Comparison of ENCODE assay signal across 8 cellular contexts in the genomic region with DNA sequence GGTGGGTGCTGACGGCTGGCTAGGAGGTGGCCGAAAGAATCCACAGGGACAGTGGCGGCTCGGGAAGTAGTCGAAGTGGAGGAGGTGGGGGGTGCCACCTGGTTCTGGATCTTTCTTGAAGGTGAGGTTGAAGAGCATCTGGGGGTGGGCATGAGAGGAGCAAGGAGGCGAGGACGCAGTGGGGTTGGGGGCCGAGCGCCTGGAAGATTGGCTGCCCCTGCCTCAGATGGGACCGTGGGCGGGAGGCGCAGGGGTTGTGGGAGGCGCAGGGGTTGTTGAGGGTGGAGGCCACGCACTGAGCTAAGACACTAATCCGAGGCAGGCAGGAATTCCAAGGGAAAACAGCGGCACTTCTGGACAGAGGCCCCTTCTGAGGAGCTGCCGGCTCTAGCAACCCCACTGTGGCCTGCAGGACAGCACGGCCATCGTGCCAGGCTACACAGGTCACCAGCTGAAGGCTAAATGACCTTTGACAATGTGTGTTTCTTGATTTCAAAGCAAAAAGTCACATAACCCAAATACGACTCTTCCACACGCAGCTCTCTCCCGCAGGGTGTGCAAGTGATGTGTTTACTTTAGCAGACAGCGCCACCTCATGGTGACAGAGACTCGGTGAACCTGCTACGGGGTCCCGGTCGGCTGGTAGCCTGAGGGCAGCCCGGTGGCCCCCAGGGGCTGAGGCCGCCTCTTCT. TPM values are rescaled to one million over a fixed set of nuclear protein-coding genes. Genes with fewer than 3 reads are reported as not detected.
DNase-seq lines count a peak whose midpoint lies in the region; ATAC-seq lines count a peak whose summit lies in the region.

No MANE protein-coding gene starts in this region.

- ATAC-seq in T-cell (replicated peaks in 1 of 4) (peak; percentile 88 to 96 (median 93)), right cardiac atrium (peak; percentile 90), sciatic nerve (peak; percentile 91), GM19467 (IDR thresholded peaks at IDR 0.05; ENCODE audit: unreplicated experiment) (no peak), GM18517 (IDR thresholded peaks at IDR 0.05; ENCODE audit: unreplicated experiment) (no peak)

- no peaks in the 10 kb centered on the region for H3K9me3 Mint-ChIP-seq in T-cell

- POLR2A ChIA-PET in T-cell (lab: Charles Lee) = no interaction called here

- intact Hi-C loops in right cardiac atrium (cut with DNase I) (loop anchor here in 3 of 4 donors (2.0 to 5.0 kb wide), 3 partner anchors 31 to 220 kb away; no protein-coding TSS in a partner anchor), sciatic nerve (cut with DNase I) (loop anchor here (1.0 to 5.0 kb wide), 2 partner anchors 35 to 249 kb away; no protein-coding TSS in a partner anchor)

- peaks cover 0 to 8% of the 10 kb centered on the region in 2 donors for H3K27me3 Mint-ChIP-seq in T-cell

- CTCF ChIA-PET in T-cell (lab: Charles Lee) = interaction anchor here (0.5 to 2.5 kb wide), 11 partner anchors 33 to 246 kb away, joined by 3 to 17 read pairs (median 4); a partner anchor contains a TSS

- H3K36me3 Mint-ChIP-seq in T-cell = peaks cover 4% of the 10 kb centered on the region

- no peak overlapping the region for H3K27ac ChIP-seq in right cardiac atrium (ENCODE audit: low read length)

- peaks cover 4 to 18% (median 4%) of the 10 kb centered on the region in 3 donors for H3K4me1 Mint-ChIP-seq in T-cell

- no peaks in the 10 kb centered on the region for H3K27me3 ChIP-seq in right cardiac atrium (ENCODE audit: control insufficient read depth, insufficient read depth)

- 49% methylated on average over 29 of the region's 29 CpGs for WGBS in right cardiac atrium

- no peak overlapping the region for H3K4me3 ChIP-seq in right cardiac atrium (ENCODE audit: low read length)

- H3K4me1 ChIP-seq in right cardiac atrium (ENCODE audit: control insufficient read depth, insufficient read depth, low read length) = no peaks in the 10 kb centered on the region

- H3K4me3 Mint-ChIP-seq in T-cell = no peak overlapping the region

- H3K27ac Mint-ChIP-seq in T-cell = no peak overlapping the region

- DNase-seq in EH (ENCODE audit: low read depth) (peak; percentile 80), NCI-H1105 (lab: John Stamatoyannopoulos, UW) (peak; percentile 5), T-cell (peak; percentile 55 to 84 (median 74)), amniotic stem cell (lab: John Stamatoyannopoulos, UW) (peak; percentile 23), right cardiac atrium (peak; percentile 75 to 88 (median 86)), sciatic nerve (ENCODE audit: low spot score) (peak; percentile 90)

- no peaks in the 10 kb centered on the region for H3K9me3 ChIP-seq in right cardiac atrium (ENCODE audit: control insufficient read depth, low read length)

RNA-seq across cellular contexts. Expression of a gene that starts 44.1 kb away (rescaled TPM):
- total RNA-seq in T-cell = 100 to 1,000 TPM in 2 of 5 donors, 10 to 100 TPM in 3; 90.2 to 101 (median 98.3) TPM
- total RNA-seq in right cardiac atrium = 10 to 100 TPM; 54.8 to 73.8 (median 67.7) TPM
- polyA plus RNA-seq in right cardiac atrium = 49.6 TPM
- 76.3 TPM for total RNA-seq in sciatic nerve

Comparison
In these comparisons a context has a peak if more than half of its experiments do, and no peak if none do; other contexts are left out.
1. DNase-seq: peak in every context shown above with its lines; median percentile 90 in sciatic nerve; 86 in right cardiac atrium; 80 in EH; 74 in T-cell; 23 in amniotic stem cell; 5 in NCI-H1105.
2. ATAC-seq: peak in T-cell (4 of 4), right cardiac atrium (2 of 2) and sciatic nerve (single experiment); none in GM19467 (single experiment) and GM18517 (single experiment).